Comparison of ENCODE assay signal across 8 cellular contexts in genomic region chr3:113747719-113748046, GRCh38. TPM values are rescaled to one million over a fixed set of nuclear protein-coding genes. Genes with fewer than 3 reads are reported as not detected.
DNase-seq lines count a peak whose midpoint lies in the region; ATAC-seq, FAIRE-seq and TF ChIP-seq lines count a peak whose summit lies in the region.

No MANE protein-coding gene starts in this region.

- H3K9me1 ChIP-seq in endothelial cell of umbilical vein (replicated peaks; ENCODE audit: control insufficient read depth, extremely low read depth, insufficient read depth, low read length), result no peaks in the 10 kb centered on the region

- dilution Hi-C loops in endothelial cell of umbilical vein (cut with MboI; ENCODE audit: extremely low pct_ligation_motif_present, low sequenced_read_pairs), result no loop called here

- CTCF ChIA-PET in endothelial cell of umbilical vein (lab: Charles Lee), result interaction anchor here (0.9 to 3.6 kb wide), 7 partner anchors 10 to 97 kb away, joined by 3 to 61 read pairs (median 6); partner anchors contain the start of gene GRAMD1C

- H3K27me3 ChIP-seq in endothelial cell of umbilical vein (ENCODE audit: control insufficient read depth in 2 of 2, insufficient read depth in 2 of 2, low read length in 2 of 2), result no peaks in the 10 kb centered on the region
- no peaks in the 10 kb centered on the region for H3K27me3 ChIP-seq in pancreas

- no peaks in the 10 kb centered on the region for H3K36me3 ChIP-seq in endothelial cell of umbilical vein (ENCODE audit: control insufficient read depth in 2 of 2, extremely low read depth in 1 of 2, insufficient read depth in 2 of 2, low read length in 2 of 2)
- no peaks in the 10 kb centered on the region for H3K36me3 ChIP-seq in pancreas

- peaks cover 11% of the 10 kb centered on the region for H3K36me3 Mint-ChIP-seq in T-helper 2 cell treated with Interferon-gamma antibody and Interleukin-4, amounts not matched to agents 5 μg/mL and 100 μg/mL, for 36 hours (ENCODE audit: low read depth)

- H3K9me3 ChIP-seq in endothelial cell of umbilical vein (replicated peaks; ENCODE audit: control insufficient read depth, insufficient read depth, low read length) (no peaks in the 10 kb centered on the region), pancreas (no peaks in the 10 kb centered on the region)

- peak overlapping the region; percentile 99 for H3K27ac Mint-ChIP-seq in T-helper 2 cell treated with Interferon-gamma antibody and Interleukin-4, amounts not matched to agents 5 μg/mL and 100 μg/mL, for 36 hours

- H3K27ac ChIP-seq in endothelial cell of umbilical vein (ENCODE audit: insufficient read depth, low read depth, low read length) (peak overlapping the region; percentile 99), pancreas (peak overlapping the region in 2 of 4 donors; percentile 95 to 98)

- peaks cover 66% of the 10 kb centered on the region for H3K79me2 ChIP-seq in endothelial cell of umbilical vein (ENCODE audit: control insufficient read depth, insufficient read depth, low read length)

- no peak for TF ChIP-seq POLR2A in endothelial cell of umbilical vein (IDR thresholded peaks at IDR 0.05; ENCODE audit: low read depth, low read length)
- TF ChIP-seq POLR2A in erythroblast (IDR thresholded peaks at IDR 0.05; ENCODE audit: low read length), result no peak

- H3K4me3 ChIP-seq in endothelial cell of umbilical vein (replicated peaks in 1 of 3; ENCODE audit: insufficient read depth in 1 of 3, low read depth in 1 of 3, low read length in 3 of 3), result peak overlapping the region; percentile 55 to 95 (median 93)
- H3K4me3 ChIP-seq in pancreas, result peak overlapping the region; percentile 55 to 81 (median 68)

- H2AFZ ChIP-seq in endothelial cell of umbilical vein (ENCODE audit: low read depth, low read length), result peak overlapping the region; percentile 80

- H3K4me1 ChIP-seq in endothelial cell of umbilical vein (ENCODE audit: control insufficient read depth, extremely low read depth, insufficient read depth, low read length) (peaks cover 33% of the 10 kb centered on the region), pancreas (peaks cover 7 to 37% (median 34%) of the 10 kb centered on the region in 3 donors)

- H3K9me3 Mint-ChIP-seq in T-helper 2 cell treated with Interferon-gamma antibody and Interleukin-4, amounts not matched to agents 5 μg/mL and 100 μg/mL, for 36 hours, result no peaks in the 10 kb centered on the region

- peak overlapping the region; percentile 73 for H3K4me2 ChIP-seq in endothelial cell of umbilical vein (ENCODE audit: insufficient read depth, low read length)

- peaks cover 42% of the 10 kb centered on the region for H3K4me1 Mint-ChIP-seq in T-helper 2 cell treated with Interferon-gamma antibody and Interleukin-4, amounts not matched to agents 5 μg/mL and 100 μg/mL, for 36 hours (ENCODE audit: low read depth)

- intact Hi-C loops in endothelial cell of umbilical vein (cut with micrococcal nuclease) (loop anchor here (5.0 kb wide), 1 partner anchor 1400 kb away; the partner anchor contains the start of gene ZBTB20), pancreas (cut with DNase I) (no loop called here)

- no peaks in the 10 kb centered on the region for H4K20me1 ChIP-seq in endothelial cell of umbilical vein (replicated peaks; ENCODE audit: control insufficient read depth, extremely low read depth, insufficient read depth, low read length)

- DNase-seq in AG20443 (ENCODE audit: low spot score), result peak; percentile 9
- peak; percentile 71 for DNase-seq in T-helper 2 cell treated with Interferon-gamma antibody and Interleukin-4, amounts not matched to agents 5 μg/mL and 100 μg/mL, for 36 hours (ENCODE audit: low spot score)
- DNase-seq in endothelial cell of umbilical vein (ENCODE audit: low read depth, low spot score), result no peak
- DNase-seq in pancreas, result no peak
- DNase-seq in COR-L47 (lab: John Stamatoyannopoulos, UW), result no peak
- no peak for DNase-seq in ureter (ENCODE audit: low spot score)
- no peak for DNase-seq in erythroblast (lab: John Stamatoyannopoulos, UW)

- POLR2A ChIA-PET in endothelial cell of umbilical vein (lab: Charles Lee), result interaction anchor here (1.3 kb wide), 1 partner anchor 10 kb away, joined by 4 read pairs; no protein-coding TSS in a partner anchor

- H3K27me3 Mint-ChIP-seq in T-helper 2 cell treated with Interferon-gamma antibody and Interleukin-4, amounts not matched to agents 5 μg/mL and 100 μg/mL, for 36 hours (ENCODE audit: low read depth), result no peaks in the 10 kb centered on the region

- BruUV-seq in endothelial cell of umbilical vein (replicated peaks; lab: Mats Ljungman, UMichigan), result no TSS peak

- ATAC-seq in GM21619 (IDR thresholded peaks at IDR 0.05; ENCODE audit: unreplicated experiment) (peak; percentile 19), pancreas (no peak)

- FAIRE-seq in endothelial cell of umbilical vein (lab: Jason Lieb, UNC) (no peak), pancreas (lab: Jason Lieb, UNC) (no peak)

- H3K4me3 Mint-ChIP-seq in T-helper 2 cell treated with Interferon-gamma antibody and Interleukin-4, amounts not matched to agents 5 μg/mL and 100 μg/mL, for 36 hours, result peak overlapping the region; percentile 94

- peak overlapping the region; percentile 96 for H3K9ac ChIP-seq in endothelial cell of umbilical vein (replicated peaks; ENCODE audit: extremely low read depth, insufficient read depth, low read length)

- 2 to 3% methylated on average over 6 of the region's 6 CpGs for WGBS in pancreas, 2 donors

- TF ChIP-seq CTCF in endothelial cell of umbilical vein (IDR thresholded peaks at IDR 0.05; ENCODE audit: extremely low read depth in 1 of 2, insufficient read depth in 1 of 2, low read depth in 1 of 2, low read length in 2 of 2) (no peak), pancreas (IDR thresholded peaks at IDR 0.05) (no peak)

TF ChIP-seq in endothelial cell of umbilical vein, 7 proteins besides CTCF, POLR2A, EP300 and RAD21:
- TF ChIP-seq, protein P1, sequence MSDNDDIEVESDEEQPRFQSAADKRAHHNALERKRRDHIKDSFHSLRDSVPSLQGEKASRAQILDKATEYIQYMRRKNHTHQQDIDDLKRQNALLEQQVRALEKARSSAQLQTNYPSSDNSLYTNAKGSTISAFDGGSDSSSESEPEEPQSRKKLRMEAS (IDR thresholded peaks at IDR 0.05; ENCODE audit: insufficient read depth, insufficient read length), result no peak
- no peak for TF ChIP-seq POLR2AphosphoS5 (IDR thresholded peaks at IDR 0.05; ENCODE audit: insufficient read depth, low read depth, low read length)

RNA-seq across cellular contexts. Expression of gene ATP6V1A, which starts 0.8 kb away (rescaled TPM):
- total RNA-seq in endothelial cell of umbilical vein (94.2 and 96.9 TPM in 2 replicates), pancreas (10 to 100 TPM; 20.3 to 44.7 (median 34.2) TPM), ureter (71.4 TPM)
- polyA plus RNA-seq in endothelial cell of umbilical vein (14.9 and 20.9 TPM in 2 replicates), pancreas (10 to 100 TPM in 1 of 2 donors, 1 to 10 TPM in 1; 5.9 to 14.7 TPM)
- 20.6 and 23.1 TPM in 2 replicates for polyA plus RNA-seq in endothelial cell of umbilical vein (2011; cell fraction: cytosol; rRNA removed)
- 28.4 and 32.2 TPM in 2 replicates for polyA plus RNA-seq in endothelial cell of umbilical vein (2011; cell fraction: nucleus; rRNA removed)
- 43.0 and 44.6 TPM in 2 replicates for polyA plus RNA-seq in endothelial cell of umbilical vein (2012)
- 110 and 131 TPM in 2 replicates for polyA minus RNA-seq in endothelial cell of umbilical vein
- 42.0 TPM for polyA minus RNA-seq in endothelial cell of umbilical vein (2011; cell fraction: cytosol; rRNA and poly(A)+ RNA removed)
- 30.5 and 49.8 TPM in 2 replicates for polyA minus RNA-seq in endothelial cell of umbilical vein (2011; cell fraction: nucleus; rRNA and poly(A)+ RNA removed)

RNA-seq across cellular contexts. Expression of gene NAA50, which starts 1.6 kb away (rescaled TPM):
- total RNA-seq in endothelial cell of umbilical vein (152 and 160 TPM in 2 replicates), pancreas (10 to 100 TPM; 26.4 to 46.2 (median 40.5) TPM), ureter (118 TPM)
- polyA plus RNA-seq in endothelial cell of umbilical vein (53.1 and 54.0 TPM in 2 replicates), pancreas (10 to 100 TPM in 1 of 2 donors, 1 to 10 TPM in 1; 8.4 to 19.8 TPM)
- 63.9 and 66.7 TPM in 2 replicates for polyA plus RNA-seq in endothelial cell of umbilical vein (2011; cell fraction: cytosol; rRNA removed)
- 48.1 and 52.9 TPM in 2 replicates for polyA plus RNA-seq in endothelial cell of umbilical vein (2011; cell fraction: nucleus; rRNA removed)
- polyA plus RNA-seq in endothelial cell of umbilical vein (2012), result 122 and 184 TPM in 2 replicates
- 41.3 and 57.2 TPM in 2 replicates for polyA minus RNA-seq in endothelial cell of umbilical vein
- polyA minus RNA-seq in endothelial cell of umbilical vein (2011; cell fraction: cytosol; rRNA and poly(A)+ RNA removed), result 151 TPM
- 35.2 and 54.4 TPM in 2 replicates for polyA minus RNA-seq in endothelial cell of umbilical vein (2011; cell fraction: nucleus; rRNA and poly(A)+ RNA removed)

RNA-seq across cellular contexts. Expression of gene USF3, which starts 51.2 kb away (rescaled TPM):
- total RNA-seq in endothelial cell of umbilical vein (10.5 and 10.9 TPM in 2 replicates), pancreas (10 to 100 TPM in 3 of 6 donors, 1 to 10 TPM in 3; 8.2 to 12.3 (median 10.0) TPM), ureter (19.3 TPM)
- polyA plus RNA-seq in endothelial cell of umbilical vein (6.5 and 7.0 TPM in 2 replicates), pancreas (1 to 10 TPM; 2.9 to 6.5 TPM)
- 6.5 and 7.5 TPM in 2 replicates for polyA plus RNA-seq in endothelial cell of umbilical vein (2011; cell fraction: cytosol; rRNA removed)
- polyA plus RNA-seq in endothelial cell of umbilical vein (2011; cell fraction: nucleus; rRNA removed), result 7.7 and 8.9 TPM in 2 replicates
- polyA plus RNA-seq in endothelial cell of umbilical vein (2012), result 3.0 and 4.1 TPM in 2 replicates
- 25.1 and 25.5 TPM in 2 replicates for polyA minus RNA-seq in endothelial cell of umbilical vein
- polyA minus RNA-seq in endothelial cell of umbilical vein (2011; cell fraction: cytosol; rRNA and poly(A)+ RNA removed), result 7.7 TPM
- polyA minus RNA-seq in endothelial cell of umbilical vein (2011; cell fraction: nucleus; rRNA and poly(A)+ RNA removed), result 17.5 and 23.8 TPM in 2 replicates

Comparison
In these comparisons a context has a peak if more than half of its experiments do, and no peak if none do; other contexts are left out.
1. DNase-seq: peak in AG20443 (single experiment) and T-helper 2 cell treated with Interferon-gamma antibody and Interleukin-4, amounts not matched to agents 5 μg/mL and 100 μg/mL, for 36 hours (single experiment); none in endothelial cell of umbilical vein (single experiment), pancreas (0 of 6), COR-L47 (single experiment), ureter (single experiment) and erythroblast (0 of 2).